7 cellular contexts compared by ENCODE assay signal in the genomic region with DNA sequence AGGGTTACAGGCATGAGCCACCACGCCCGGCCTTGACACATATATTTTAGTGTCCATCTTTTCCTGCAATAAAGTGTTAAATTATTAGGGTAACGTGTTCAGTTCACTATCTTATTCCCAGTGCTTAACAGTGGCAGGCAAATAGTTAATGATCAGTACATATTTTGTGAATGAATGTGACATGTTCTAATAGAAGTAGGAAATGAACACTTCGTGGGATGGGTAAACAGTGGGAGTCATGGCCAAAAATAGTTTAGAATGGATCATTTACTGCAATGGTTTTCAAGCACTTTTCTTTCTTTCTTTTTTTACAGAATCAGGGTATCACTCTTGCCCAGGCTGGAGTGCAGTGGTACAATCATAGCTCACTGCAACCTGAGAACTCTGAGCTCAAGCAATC. TPM values are rescaled to one million over a fixed set of nuclear protein-coding genes. Genes with fewer than 3 reads are reported as not detected.
"Had no signal": no experiment of that assay in that cellular context is flagged by ENCODE, and none has a peak within 500 bp of the region (broad histone marks: within the 10 kb centered on the region; RNA-seq: fewer than 3 reads in every experiment).

No MANE protein-coding gene starts in this region.

RNA-seq across cellular contexts. Expression of a gene that starts 22.0 kb away (rescaled TPM):
- total RNA-seq: GM23248, GM23338, H1, H4, H7, H9, HFFc6 had no signal
- polyA plus RNA-seq: H1 had no signal
